In genomic region chr4:139278450-139278849, GRCh38 we compare ENCODE assay signal across 15 cellular contexts. TPM values are rescaled to one million over a fixed set of nuclear protein-coding genes. Genes with fewer than 3 reads are reported as not detected.
DNase-seq lines count a peak whose midpoint lies in the region; FAIRE-seq and TF ChIP-seq lines count a peak whose summit lies in the region.
"Had no signal": no experiment of that assay in that cellular context is flagged by ENCODE, and none has a peak within 500 bp of the region (broad histone marks: within the 10 kb centered on the region; RNA-seq: fewer than 3 reads in every experiment).

No MANE protein-coding gene starts in this region.

- no peak for FAIRE-seq in endothelial cell of umbilical vein (lab: Jason Lieb, UNC)

- H3K27me3 ChIP-seq in MG63 (no peaks in the 10 kb centered on the region), endothelial cell of umbilical vein (ENCODE audit: control insufficient read depth in 2 of 2, insufficient read depth in 2 of 2, low read length in 2 of 2) (no peaks in the 10 kb centered on the region), MM.1S (replicated peaks; ENCODE audit: insufficient read depth, low read length) (no peaks in the 10 kb centered on the region), brain microvascular endothelial cell (replicated peaks) (no peaks in the 10 kb centered on the region)
- H3K27me3 ChIP-seq: SJSA1 had no signal

- no peak for DNase-seq in activated CD4-positive, alpha-beta T cell treated with anti-CD3 and anti-CD28 coated beads, Interleukin-2, amount 10 ng/mL, durations not matched to agents 24 days and 14 days
- DNase-seq in activated CD4-positive, alpha-beta T cell treated with anti-CD3 and anti-CD28 coated beads for 1 hour = no peak
- no peak for DNase-seq in MG63
- no peak for DNase-seq in endothelial cell of umbilical vein (ENCODE audit: low read depth, low spot score)
- no peak for DNase-seq in osteocyte (ENCODE audit: extremely low spot score, unreplicated experiment)
- DNase-seq in MM.1S = no peak
- DNase-seq in brain microvascular endothelial cell = no peak
- DNase-seq in inferior parietal cortex (ENCODE audit: extremely low spot score) = no peak
- DNase-seq: DMS 273 treated with DMSO at 0.1 percent for 48 hours, left ventricle myocardium superior, MV-4-11, NCI-H2171 had no signal

- H3K4me2 ChIP-seq in endothelial cell of umbilical vein (ENCODE audit: insufficient read depth, low read length) (peak overlapping the region; percentile 97), MM.1S (ENCODE audit: low read depth, low read length) (no peak overlapping the region)

- H3K4me1 ChIP-seq in endothelial cell of umbilical vein (ENCODE audit: control insufficient read depth, extremely low read depth, insufficient read depth, low read length) (peaks cover 26% of the 10 kb centered on the region), MM.1S (ENCODE audit: low read length) (peaks cover 4% of the 10 kb centered on the region)
- H3K4me1 ChIP-seq: SJSA1 had no signal

- no peaks in the 10 kb centered on the region for H3F3A ChIP-seq in MM.1S (ENCODE audit: insufficient read depth, low read length)

- H3K9ac ChIP-seq in endothelial cell of umbilical vein (replicated peaks; ENCODE audit: extremely low read depth, insufficient read depth, low read length) = peak overlapping the region; percentile 28
- no peak overlapping the region for H3K9ac ChIP-seq in MM.1S (ENCODE audit: low read length)

- peaks cover 60% of the 10 kb centered on the region for H3K27me3 Mint-ChIP-seq in activated CD4-positive, alpha-beta T cell treated with anti-CD3 and anti-CD28 coated beads, Interleukin-2, amount 10 ng/mL, durations not matched to agents 24 days and 14 days
- H3K27me3 Mint-ChIP-seq in osteocyte (ENCODE audit: unreplicated experiment) = no peaks in the 10 kb centered on the region

- peaks cover 19% of the 10 kb centered on the region for H3K4me1 Mint-ChIP-seq in activated CD4-positive, alpha-beta T cell treated with anti-CD3 and anti-CD28 coated beads, Interleukin-2, amount 10 ng/mL, durations not matched to agents 24 days and 14 days
- H3K4me1 Mint-ChIP-seq in osteocyte (ENCODE audit: unreplicated experiment) = peaks cover 37% of the 10 kb centered on the region

- no peaks in the 10 kb centered on the region for H3K36me3 Mint-ChIP-seq in activated CD4-positive, alpha-beta T cell treated with anti-CD3 and anti-CD28 coated beads, Interleukin-2, amount 10 ng/mL, durations not matched to agents 24 days and 14 days (ENCODE audit: low read depth)
- H3K36me3 Mint-ChIP-seq in osteocyte (ENCODE audit: unreplicated experiment) = peaks cover 1% of the 10 kb centered on the region

- H3K9me1 ChIP-seq in endothelial cell of umbilical vein (replicated peaks; ENCODE audit: control insufficient read depth, extremely low read depth, insufficient read depth, low read length) = no peaks in the 10 kb centered on the region

- H4K20me1 ChIP-seq in endothelial cell of umbilical vein (replicated peaks; ENCODE audit: control insufficient read depth, extremely low read depth, insufficient read depth, low read length) (no peaks in the 10 kb centered on the region), MM.1S (ENCODE audit: insufficient read depth, low read length) (no peaks in the 10 kb centered on the region)

- POLR2A ChIA-PET in endothelial cell of umbilical vein (lab: Charles Lee) = no interaction called here

- H3K27ac ChIP-seq in endothelial cell of umbilical vein (ENCODE audit: insufficient read depth, low read depth, low read length) (no peak overlapping the region), MM.1S (ENCODE audit: low read length) (no peak overlapping the region), brain microvascular endothelial cell (no peak overlapping the region)
- H3K27ac ChIP-seq: SJSA1, skin epidermis had no signal

- no peak for TF ChIP-seq POLR2A in endothelial cell of umbilical vein (IDR thresholded peaks at IDR 0.05; ENCODE audit: low read depth, low read length)

- in situ Hi-C loops in brain microvascular endothelial cell (cut with HindIII; ENCODE audit: low pct_ligation_motif_present, low sequenced_read_pairs) = no loop called here

- no peak overlapping the region for H2AFZ ChIP-seq in endothelial cell of umbilical vein (ENCODE audit: low read depth, low read length)
- H2AFZ ChIP-seq in MM.1S (ENCODE audit: low read length) = no peak overlapping the region

- H3K4me3 ChIP-seq in MG63 (peak overlapping the region; percentile 68), endothelial cell of umbilical vein (replicated peaks in 1 of 3; ENCODE audit: insufficient read depth in 1 of 3, low read depth in 1 of 3, low read length in 3 of 3) (peak overlapping the region in 2 of 3 experiments; percentile 68 to 80), MM.1S (ENCODE audit: low read length) (no peak overlapping the region), brain microvascular endothelial cell (ENCODE audit: low read depth, low read length) (no peak overlapping the region)
- H3K4me3 ChIP-seq: SJSA1 had no signal

- no peaks in the 10 kb centered on the region for H3K79me2 ChIP-seq in endothelial cell of umbilical vein (ENCODE audit: control insufficient read depth, insufficient read depth, low read length)
- H3K79me2 ChIP-seq in MM.1S (ENCODE audit: low read length) = no peaks in the 10 kb centered on the region

- intact Hi-C loops in activated CD4-positive, alpha-beta T cell treated with anti-CD3 and anti-CD28 coated beads, Interleukin-2, amount 10 ng/mL, durations not matched to agents 24 days and 14 days (cut with micrococcal nuclease) = no loop called here
- intact Hi-C loops in endothelial cell of umbilical vein (cut with micrococcal nuclease) = no loop called here

- no peaks in the 10 kb centered on the region for H3K9me2 ChIP-seq in MM.1S (replicated peaks; ENCODE audit: insufficient read depth, low read length)

- H3K9me3 ChIP-seq in MG63 = no peaks in the 10 kb centered on the region
- H3K9me3 ChIP-seq in endothelial cell of umbilical vein (replicated peaks; ENCODE audit: control insufficient read depth, insufficient read depth, low read length) = no peaks in the 10 kb centered on the region
- H3K9me3 ChIP-seq in MM.1S (replicated peaks; ENCODE audit: insufficient read depth, low read length) = no peaks in the 10 kb centered on the region
- H3K9me3 ChIP-seq: SJSA1 had no signal

- no peak overlapping the region for H3K27ac Mint-ChIP-seq in activated CD4-positive, alpha-beta T cell treated with anti-CD3 and anti-CD28 coated beads, Interleukin-2, amount 10 ng/mL, durations not matched to agents 24 days and 14 days
- no peak overlapping the region for H3K27ac Mint-ChIP-seq in osteocyte (ENCODE audit: unreplicated experiment)

- peak overlapping the region; percentile 79 for H3K4me3 Mint-ChIP-seq in activated CD4-positive, alpha-beta T cell treated with anti-CD3 and anti-CD28 coated beads, Interleukin-2, amount 10 ng/mL, durations not matched to agents 24 days and 14 days
- peak overlapping the region; percentile 83 for H3K4me3 Mint-ChIP-seq in osteocyte (ENCODE audit: unreplicated experiment)

- H3K9me3 Mint-ChIP-seq in activated CD4-positive, alpha-beta T cell treated with anti-CD3 and anti-CD28 coated beads, Interleukin-2, amount 10 ng/mL, durations not matched to agents 24 days and 14 days = no peaks in the 10 kb centered on the region
- no peaks in the 10 kb centered on the region for H3K9me3 Mint-ChIP-seq in osteocyte (ENCODE audit: unreplicated experiment)

- dilution Hi-C loops in endothelial cell of umbilical vein (cut with MboI; ENCODE audit: extremely low pct_ligation_motif_present, low sequenced_read_pairs) = no loop called here

- peaks cover 18% of the 10 kb centered on the region for H3K36me3 ChIP-seq in MG63
- H3K36me3 ChIP-seq in endothelial cell of umbilical vein (ENCODE audit: control insufficient read depth in 2 of 2, extremely low read depth in 1 of 2, insufficient read depth in 2 of 2, low read length in 2 of 2) = no peaks in the 10 kb centered on the region
- H3K36me3 ChIP-seq in MM.1S (replicated peaks; ENCODE audit: insufficient read depth, low read length) = no peaks in the 10 kb centered on the region
- no peaks in the 10 kb centered on the region for H3K36me3 ChIP-seq in brain microvascular endothelial cell (replicated peaks)
- H3K36me3 ChIP-seq: SJSA1 had no signal

- TF ChIP-seq CTCF in endothelial cell of umbilical vein (IDR thresholded peaks at IDR 0.05; ENCODE audit: extremely low read depth in 1 of 2, insufficient read depth in 1 of 2, low read depth in 1 of 2, low read length in 2 of 2) (no peak), osteocyte (IDR thresholded peaks at IDR 0.05) (no peak), MM.1S (IDR thresholded peaks at IDR 0.05; ENCODE audit: low read length) (no peak), brain microvascular endothelial cell (IDR thresholded peaks at IDR 0.05; ENCODE audit: low read depth, low read length, missing control alignments) (no peak)

- CTCF ChIA-PET in endothelial cell of umbilical vein (lab: Charles Lee) = interaction anchor here (1.7 to 4.9 kb wide), 2 partner anchors 12 to 18 kb away, joined by 5 to 74 read pairs; no protein-coding TSS in a partner anchor

- BruUV-seq in endothelial cell of umbilical vein (replicated peaks; lab: Mats Ljungman, UMichigan) = no TSS peak

RNA-seq across cellular contexts. Expression of gene MGARP, which starts 1.6 kb away (rescaled TPM):
- total RNA-seq in activated CD4-positive, alpha-beta T cell treated with anti-CD3 and anti-CD28 coated beads, Interleukin-2, amount 10 ng/mL, durations not matched to agents 24 days and 14 days = 0.14 and 0.21 TPM in 2 replicates
- total RNA-seq in MG63 (2014; rRNA removed; shearing (Covaris generic); ENCODE audit: low replicate concordance) = 105 and 125 TPM in 2 replicates
- total RNA-seq in endothelial cell of umbilical vein (16.2 and 25.9 TPM in 2 replicates), osteocyte (5.1 and 5.2 TPM in 2 replicates)
- polyA plus RNA-seq in endothelial cell of umbilical vein = 22.6 and 26.6 TPM in 2 replicates
- 54.1 and 58.8 TPM in 2 replicates for polyA plus RNA-seq in endothelial cell of umbilical vein (2011; cell fraction: cytosol; rRNA removed)
- polyA plus RNA-seq in endothelial cell of umbilical vein (2011; cell fraction: nucleus; rRNA removed) = 21.4 and 29.5 TPM in 2 replicates
- 56.6 and 61.2 TPM in 2 replicates for polyA plus RNA-seq in endothelial cell of umbilical vein (2012)
- polyA minus RNA-seq in endothelial cell of umbilical vein = 9.7 and 11.3 TPM in 2 replicates
- polyA minus RNA-seq in endothelial cell of umbilical vein (2011; cell fraction: cytosol; rRNA and poly(A)+ RNA removed) = not detected
- 2.3 and 3.7 TPM in 2 replicates for polyA minus RNA-seq in endothelial cell of umbilical vein (2011; cell fraction: nucleus; rRNA and poly(A)+ RNA removed)
- total RNA-seq: HT1080 had no signal

RNA-seq across cellular contexts. Expression of gene NAA15, which starts 22.9 kb away (rescaled TPM):
- total RNA-seq in activated CD4-positive, alpha-beta T cell treated with anti-CD3 and anti-CD28 coated beads, Interleukin-2, amount 10 ng/mL, durations not matched to agents 24 days and 14 days = 114 and 115 TPM in 2 replicates
- total RNA-seq in MG63 (2014; rRNA removed; shearing (Covaris generic); ENCODE audit: low replicate concordance) = 16.6 and 30.7 TPM in 2 replicates
- total RNA-seq in endothelial cell of umbilical vein = 57.0 and 67.9 TPM in 2 replicates
- polyA plus RNA-seq in endothelial cell of umbilical vein = 3.2 and 4.5 TPM in 2 replicates
- 8.4 and 9.2 TPM in 2 replicates for polyA plus RNA-seq in endothelial cell of umbilical vein (2011; cell fraction: cytosol; rRNA removed)
- polyA plus RNA-seq in endothelial cell of umbilical vein (2011; cell fraction: nucleus; rRNA removed) = 12.5 and 18.4 TPM in 2 replicates
- 26.7 and 44.2 TPM in 2 replicates for polyA plus RNA-seq in endothelial cell of umbilical vein (2012)
- 15.1 and 15.5 TPM in 2 replicates for polyA minus RNA-seq in endothelial cell of umbilical vein
- polyA minus RNA-seq in endothelial cell of umbilical vein (2011; cell fraction: cytosol; rRNA and poly(A)+ RNA removed) = 18.9 TPM
- polyA minus RNA-seq in endothelial cell of umbilical vein (2011; cell fraction: nucleus; rRNA and poly(A)+ RNA removed) = 40.2 and 59.0 TPM in 2 replicates
- 35.1 and 36.8 TPM in 2 replicates for total RNA-seq in osteocyte

RNA-seq across cellular contexts. Expression of gene NDUFC1, which starts 23.8 kb away (rescaled TPM):
- total RNA-seq in activated CD4-positive, alpha-beta T cell treated with anti-CD3 and anti-CD28 coated beads, Interleukin-2, amount 10 ng/mL, durations not matched to agents 24 days and 14 days = 53.5 and 56.5 TPM in 2 replicates
- total RNA-seq in MG63 (2014; rRNA removed; shearing (Covaris generic); ENCODE audit: low replicate concordance) = 90.1 and 98.2 TPM in 2 replicates
- total RNA-seq in endothelial cell of umbilical vein = 73.9 and 78.1 TPM in 2 replicates
- polyA plus RNA-seq in endothelial cell of umbilical vein = 65.2 and 65.7 TPM in 2 replicates
- polyA plus RNA-seq in endothelial cell of umbilical vein (2011; cell fraction: cytosol; rRNA removed) = 75.5 and 77.8 TPM in 2 replicates
- polyA plus RNA-seq in endothelial cell of umbilical vein (2011; cell fraction: nucleus; rRNA removed) = 32.6 and 36.8 TPM in 2 replicates
- polyA plus RNA-seq in endothelial cell of umbilical vein (2012) = 68.4 and 108 TPM in 2 replicates
- 12.2 and 16.2 TPM in 2 replicates for polyA minus RNA-seq in endothelial cell of umbilical vein
- 14.7 TPM for polyA minus RNA-seq in endothelial cell of umbilical vein (2011; cell fraction: cytosol; rRNA and poly(A)+ RNA removed)
- 9.4 and 9.9 TPM in 2 replicates for polyA minus RNA-seq in endothelial cell of umbilical vein (2011; cell fraction: nucleus; rRNA and poly(A)+ RNA removed)
- 40.9 and 43.7 TPM in 2 replicates for total RNA-seq in osteocyte

Comparison
In these comparisons a context has a peak if more than half of its experiments do, and no peak if none do; other contexts are left out.
1. H3K4me3 ChIP-seq: peak in MG63 (single experiment) and endothelial cell of umbilical vein (2 of 3); none in MM.1S (single experiment) and brain microvascular endothelial cell (single experiment).